In the genomic region with DNA sequence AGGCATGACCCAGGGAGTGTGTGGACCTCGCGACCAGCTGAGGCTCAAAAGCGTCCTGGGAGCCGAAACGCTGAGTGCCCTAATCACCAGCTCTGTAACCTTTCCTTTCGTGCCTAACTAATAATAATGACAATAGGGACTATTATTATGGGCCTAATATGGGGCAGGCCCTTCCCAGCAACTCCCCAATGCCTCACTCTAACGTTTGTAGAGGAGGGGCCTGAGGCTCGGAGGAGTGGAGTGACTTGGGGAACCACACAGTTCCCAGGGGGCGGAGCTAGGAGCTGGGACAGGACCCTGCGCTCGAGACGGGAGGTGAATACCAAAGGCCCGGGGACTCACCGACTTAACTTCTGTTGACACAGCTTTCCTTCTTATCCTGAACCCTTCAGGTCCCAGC, we compare ENCODE assay signal across 9 cellular contexts. TPM values are rescaled to one million over a fixed set of nuclear protein-coding genes. Genes with fewer than 3 reads are reported as not detected.
DNase-seq lines count a peak whose midpoint lies in the region; ATAC-seq and TF ChIP-seq lines count a peak whose summit lies in the region.
"Had no signal": no experiment of that assay in that cellular context is flagged by ENCODE, and none has a peak within 500 bp of the region (broad histone marks: within the 10 kb centered on the region; RNA-seq: fewer than 3 reads in every experiment).

No MANE protein-coding gene starts in this region.

- H3K9ac ChIP-seq in NT2/D1 (ENCODE audit: insufficient read length, low read depth) (no peak overlapping the region), iPS-15b (ENCODE audit: low read depth, low read length) (no peak overlapping the region)

- intact Hi-C loops in Caco-2 (cut with micrococcal nuclease; ENCODE audit: unreplicated experiment): loop anchor here (2.0 to 10.0 kb wide), 4 partner anchors 24 to 436 kb away; no protein-coding TSS in a partner anchor

- BruUV-seq in Caco-2 (replicated peaks; lab: Mats Ljungman, UMichigan): no TSS peak

- H3K4me1 Mint-ChIP-seq in Caco-2 (ENCODE audit: low read depth, unreplicated experiment): peaks cover 27% of the 10 kb centered on the region

- CTCF ChIA-PET in Caco-2 (lab: Charles Lee): interaction anchor here (1.1 kb wide), 1 partner anchor 315 kb away, joined by 3 read pairs; no protein-coding TSS in a partner anchor

- H3K9me3 ChIP-seq in Caco-2: no peaks in the 10 kb centered on the region
- H3K9me3 ChIP-seq in NT2/D1 (ENCODE audit: insufficient read depth, low read length): no peaks in the 10 kb centered on the region
- no peaks in the 10 kb centered on the region for H3K9me3 ChIP-seq in iPS-15b (ENCODE audit: control insufficient read depth, insufficient read depth, low read length)

- POLR2A ChIA-PET in Caco-2 (lab: Charles Lee): interaction anchor here (0.6 to 0.7 kb wide), 2 partner anchors 155 to 314 kb away, joined by 6 read pairs; no protein-coding TSS in a partner anchor

- H3K27ac ChIP-seq in 22Rv1: peak overlapping the region; percentile 99

- no peak for ATAC-seq in activated CD4-positive, CD25-positive, alpha-beta regulatory T cell treated with anti-CD3 and anti-CD28 coated beads, Interleukin-2, amount 50 U/mL, for 24 hours
- no peak for ATAC-seq in GM21390 (IDR thresholded peaks at IDR 0.05; ENCODE audit: unreplicated experiment)

- TF ChIP-seq CTCF in 22Rv1 (IDR thresholded peaks at IDR 0.05): no peak
- TF ChIP-seq CTCF in Caco-2 (IDR thresholded peaks at IDR 0.05; ENCODE audit: insufficient read depth in 1 of 2, low read depth in 1 of 2, low read length in 1 of 2, severe bottlenecking in 1 of 2, unreplicated experiment in 1 of 2): no peak

- H3K36me3 Mint-ChIP-seq in Caco-2 (ENCODE audit: insufficient read depth, unreplicated experiment): peaks cover 12% of the 10 kb centered on the region
- H3K36me3 Mint-ChIP-seq: T-cell had no signal

- no peaks in the 10 kb centered on the region for H3K36me3 ChIP-seq in Caco-2 (ENCODE audit: control insufficient read depth, insufficient read depth, low read length)
- H3K36me3 ChIP-seq in NT2/D1 (ENCODE audit: insufficient read depth, insufficient read length, low read length): peaks cover 6% of the 10 kb centered on the region
- no peaks in the 10 kb centered on the region for H3K36me3 ChIP-seq in iPS-15b (ENCODE audit: control insufficient read depth, insufficient read depth, low read length)

- no peaks in the 10 kb centered on the region for H3K27me3 ChIP-seq in Caco-2 (replicated peaks; ENCODE audit: control insufficient read depth, insufficient read depth, low read length)
- H3K27me3 ChIP-seq in NT2/D1 (ENCODE audit: insufficient read depth, insufficient read length): peaks cover 44% of the 10 kb centered on the region
- H3K27me3 ChIP-seq in iPS-15b (ENCODE audit: control insufficient read depth, insufficient read depth, low read length): peaks cover 64% of the 10 kb centered on the region

- H3K4me1 ChIP-seq in Caco-2 (peaks cover 54% of the 10 kb centered on the region), NT2/D1 (ENCODE audit: insufficient read depth, insufficient read length) (peaks cover 13% of the 10 kb centered on the region), iPS-15b (ENCODE audit: control insufficient read depth, insufficient read depth, low read length) (peaks cover 2% of the 10 kb centered on the region)

- peak overlapping the region; percentile 30 for H3K27ac Mint-ChIP-seq in Caco-2 (ENCODE audit: unreplicated experiment)
- H3K27ac Mint-ChIP-seq: T-cell had no signal

- H3K9me3 Mint-ChIP-seq in Caco-2 (ENCODE audit: unreplicated experiment): no peaks in the 10 kb centered on the region
- H3K9me3 Mint-ChIP-seq: T-cell had no signal

- DNase-seq in Caco-2: peak; percentile 71 to 85
- DNase-seq in NT2/D1 (ENCODE audit: low read depth, low spot score): peak; percentile 92
- DNase-seq in activated effector memory CD4-positive, alpha-beta T cell treated with Interleukin-2 at 50 U/mL for 16 hours: no peak
- DNase-seq in 8988T: no peak
- DNase-seq: T-cell had no signal

- peak overlapping the region; percentile 89 for H3K4me3 Mint-ChIP-seq in Caco-2 (ENCODE audit: unreplicated experiment)

- H3K4me3 ChIP-seq in Caco-2 (ENCODE audit: low read depth, low read length) (peak overlapping the region; percentile 59), NT2/D1 (ENCODE audit: insufficient read length, low read depth) (no peak overlapping the region), iPS-15b (ENCODE audit: low read depth, low read length) (peak overlapping the region; percentile 45)

- no peaks in the 10 kb centered on the region for H3K27me3 Mint-ChIP-seq in Caco-2 (ENCODE audit: insufficient read depth, unreplicated experiment)
- H3K27me3 Mint-ChIP-seq: T-cell had no signal

RNA-seq across cellular contexts. Expression of a gene that starts 0.9 kb away (rescaled TPM):
- 3.9 and 4.1 TPM in 2 replicates for total RNA-seq in Caco-2 (2022)

Comparison
In these comparisons a context has a peak if more than half of its experiments do, and no peak if none do; other contexts are left out.
1. DNase-seq: peak in Caco-2 (2 of 2) and NT2/D1 (single experiment); none in activated effector memory CD4-positive, alpha-beta T cell treated with Interleukin-2 at 50 U/mL for 16 hours (single experiment) and 8988T (single experiment).